25 cellular contexts compared by ENCODE assay signal in genomic region chr10:100520811-100521210, GRCh38. TPM values are rescaled to one million over a fixed set of nuclear protein-coding genes. Genes with fewer than 3 reads are reported as not detected.
A peak's percentile ranks its signal among the peaks of the same experiment; 100 is the strongest.
DNase-seq lines count a peak whose midpoint lies in the region; ATAC-seq, FAIRE-seq and TF ChIP-seq lines count a peak whose summit lies in the region.
"Had no signal": no experiment of that assay in that cellular context is flagged by ENCODE, and none has a peak within 500 bp of the region (broad histone marks: within the 10 kb centered on the region; RNA-seq: fewer than 3 reads in every experiment).

No MANE protein-coding gene starts in this region.

- H3K9me3 Mint-ChIP-seq in neural progenitor cell, result no peaks in the 10 kb centered on the region
- H3K9me3 Mint-ChIP-seq: memory B cell; naive B cell; stimulated activated naive CD8-positive, alpha-beta T cell treated with anti-CD3 and anti-CD28 coated beads, Interleukin-15, Interleukin-2, amounts not matched to agents 100 ng/mL and 50 ng/mL, for 24 hours had no signal

- H3K27ac ChIP-seq in neural progenitor cell (no peak overlapping the region), right lobe of liver (no peak overlapping the region)
- H3K27ac ChIP-seq: 22Rv1, parathyroid adenoma had no signal

- H3K9me3 ChIP-seq in neural progenitor cell (ENCODE audit: low read depth) (no peaks in the 10 kb centered on the region), right lobe of liver (no peaks in the 10 kb centered on the region)

- no peaks in the 10 kb centered on the region for H3K27me3 Mint-ChIP-seq in neural progenitor cell (ENCODE audit: insufficient read depth, low read depth)
- H3K27me3 Mint-ChIP-seq: stimulated activated naive CD8-positive, alpha-beta T cell treated with anti-CD3 and anti-CD28 coated beads, Interleukin-15, Interleukin-2, amounts not matched to agents 100 ng/mL and 50 ng/mL, for 24 hours had no signal

- peaks cover 26% of the 10 kb centered on the region for H4K20me1 ChIP-seq in neural progenitor cell (ENCODE audit: low read depth)

- no peak overlapping the region for H3K4me2 ChIP-seq in neural progenitor cell

- intact Hi-C loops in right lobe of liver (cut with DNase I), result no loop called here

- peaks cover 11% of the 10 kb centered on the region for H3K4me1 ChIP-seq in neural progenitor cell
- H3K4me1 ChIP-seq in right lobe of liver, result peaks cover 0 to 38% (median 10%) of the 10 kb centered on the region in 4 donors
- H3K4me1 ChIP-seq: parathyroid adenoma had no signal

- peaks cover 15% of the 10 kb centered on the region for H3K4me1 Mint-ChIP-seq in neural progenitor cell

- H3K27me3 ChIP-seq in bronchial epithelial cell (ENCODE audit: control insufficient read depth, insufficient read depth, low read length), result no peaks in the 10 kb centered on the region
- H3K27me3 ChIP-seq in neural progenitor cell, result peaks cover 41% of the 10 kb centered on the region
- H3K27me3 ChIP-seq in right lobe of liver, result no peaks in the 10 kb centered on the region

- peaks cover 17% of the 10 kb centered on the region for H3F3A ChIP-seq in neural progenitor cell (ENCODE audit: low read depth)

- H3K36me3 Mint-ChIP-seq in neural progenitor cell, result peaks cover 25% of the 10 kb centered on the region

- no peak overlapping the region for H3K9ac ChIP-seq in neural progenitor cell
- H3K9ac ChIP-seq: parathyroid adenoma had no signal

- no peak for FAIRE-seq in bronchial epithelial cell (lab: Jason Lieb, UNC)
- FAIRE-seq: colon, kidney had no signal

- WGBS in right lobe of liver (ENCODE audit: insufficient coverage, low coverage, low lambda C conversion rate, missing lambda C conversion rate), result 84% methylated on average over 3 of the region's 3 CpGs

- TF ChIP-seq CTCF in bronchial epithelial cell (IDR thresholded peaks at IDR 0.05; ENCODE audit: insufficient read depth, low read length, severe bottlenecking) (no peak), neural progenitor cell (IDR thresholded peaks at IDR 0.05) (no peak), right lobe of liver (IDR thresholded peaks at IDR 0.05) (no peak)

- ATAC-seq in GM18861 (IDR thresholded peaks at IDR 0.05; ENCODE audit: unreplicated experiment), result no peak
- no peak for ATAC-seq in right lobe of liver

- H3K79me2 ChIP-seq in neural progenitor cell (ENCODE audit: low read depth), result no peaks in the 10 kb centered on the region
- H3K79me2 ChIP-seq: parathyroid adenoma had no signal

- H3K4me3 ChIP-seq in bronchial epithelial cell (ENCODE audit: low read depth, low read length), result no peak overlapping the region
- H3K4me3 ChIP-seq in neural progenitor cell, result no peak overlapping the region
- H3K4me3 ChIP-seq in right lobe of liver, result no peak overlapping the region

- peak; percentile 2 for DNase-seq in DMS 273 (lab: John Stamatoyannopoulos, UW; ENCODE audit: unreplicated experiment)
- no peak for DNase-seq in DMS 273 treated with DMSO at 0.1 percent for 48 hours (lab: John Stamatoyannopoulos, UW)
- DNase-seq in RKO (ENCODE audit: low spot score), result peak; percentile 30
- DNase-seq in bronchial epithelial cell (ENCODE audit: low read depth), result peak; percentile 95
- no peak for DNase-seq in neural progenitor cell (ENCODE audit: low spot score)
- DNase-seq in dedifferentiated amniotic fluid mesenchymal stem cell (ENCODE audit: extremely low spot score), result no peak
- DNase-seq in right lobe of liver, result no peak
- DNase-seq: activated CD4-positive, CD25-positive, alpha-beta regulatory T cell; activated effector memory CD4-positive, alpha-beta T cell treated with Interleukin-2 at 50 U/mL for 16 hours; hippocampal formation; kidney; naive B cell; NCI-H2171; NCI-H526 treated with DMSO at 0.1 percent for 48 hours; SIG-M5; stimulated activated CD4-positive, alpha-beta T cell treated with anti-CD3 and anti-CD28 coated beads, Interleukin-1b, Interleukin-23, amount 100 ng/mL, for 48 hours; trophoblast cell had no signal

- H3K27ac Mint-ChIP-seq in neural progenitor cell, result no peak overlapping the region
- H3K27ac Mint-ChIP-seq: memory B cell; naive B cell; stimulated activated naive CD8-positive, alpha-beta T cell treated with anti-CD3 and anti-CD28 coated beads, Interleukin-15, Interleukin-2, amounts not matched to agents 100 ng/mL and 50 ng/mL, for 24 hours had no signal

- TF ChIP-seq POLR2A in right lobe of liver (IDR thresholded peaks at IDR 0.05), result no peak

- H3K4me3 Mint-ChIP-seq in neural progenitor cell, result peak overlapping the region; percentile 7
- H3K4me3 Mint-ChIP-seq: memory B cell; naive B cell; stimulated activated naive CD8-positive, alpha-beta T cell treated with anti-CD3 and anti-CD28 coated beads, Interleukin-15, Interleukin-2, amounts not matched to agents 100 ng/mL and 50 ng/mL, for 24 hours had no signal

- H3K36me3 ChIP-seq in bronchial epithelial cell (ENCODE audit: control insufficient read depth, insufficient read depth, low read length) (peaks cover 4% of the 10 kb centered on the region), neural progenitor cell (peaks cover 3% of the 10 kb centered on the region), right lobe of liver (peaks cover 0 to 25% (median 12%) of the 10 kb centered on the region in 4 donors)

- no peak overlapping the region for H2AFZ ChIP-seq in neural progenitor cell (replicated peaks)
- H2AFZ ChIP-seq: parathyroid adenoma had no signal

RNA-seq across cellular contexts. Expression of gene SEC31B, which starts 1.1 kb away (rescaled TPM):
- total RNA-seq in bronchial epithelial cell (1.6 and 1.7 TPM in 2 replicates), neural progenitor cell (ENCODE audit: low replicate concordance) (8.8 and 11.6 TPM in 2 replicates), right lobe of liver (1 to 10 TPM; 2.4 to 9.1 (median 4.7) TPM)

RNA-seq across cellular contexts. Expression of gene NDUFB8, which starts 8.9 kb away (rescaled TPM):
- 134 and 284 TPM in 2 replicates for total RNA-seq in bronchial epithelial cell
- 124 and 144 TPM in 2 replicates for total RNA-seq in neural progenitor cell (ENCODE audit: low replicate concordance)
- total RNA-seq in right lobe of liver, result 100 to 1,000 TPM in 3 of 6 experiments, 10 to 100 TPM in 3; 93.6 to 125 (median 99.3) TPM

RNA-seq across cellular contexts. Expression of gene HIF1AN, which starts 14.9 kb away (rescaled TPM):
- total RNA-seq in bronchial epithelial cell (9.0 and 10.8 TPM in 2 replicates), neural progenitor cell (ENCODE audit: low replicate concordance) (24.2 and 26.4 TPM in 2 replicates), right lobe of liver (10 to 100 TPM in 3 of 6 experiments, 1 to 10 TPM in 3; 4.5 to 13.9 (median 11.3) TPM)

RNA-seq across cellular contexts. Expression of gene WNT8B, which starts 58.0 kb away (rescaled TPM):
- total RNA-seq in bronchial epithelial cell (not detected in 2 replicates), neural progenitor cell (ENCODE audit: low replicate concordance) (5.8 and 9.0 TPM in 2 replicates), right lobe of liver (under 1 TPM in 1 of 6 experiments, not detected in 5; 0.19 TPM)
- total RNA-seq: H4; kidney; T-helper 1 cell treated with Interleukin-12 subunit alpha and Interleukin-12 subunit beta and Interleukin-4 antibody, amounts not matched to agents 30 ng/mL and 1 ng/mL, for 36 hours had no signal

Comparison
In these comparisons a context has a peak if more than half of its experiments do, and no peak if none do; other contexts are left out.
1. DNase-seq: peak in DMS 273 (single experiment), RKO (single experiment) and bronchial epithelial cell (single experiment); none in DMS 273 treated with DMSO at 0.1 percent for 48 hours (single experiment), neural progenitor cell (single experiment), dedifferentiated amniotic fluid mesenchymal stem cell (single experiment) and right lobe of liver (0 of 3).